ENCODE assay signal across 1 cellular context in genomic region chr4:17576932-17577659, GRCh38.
TF ChIP-seq lines count a peak whose summit lies in the region.

LAP3 (plus strand) TSS chr4:17577198; CDS start chr4:17577466, 268 bp downstream.

TF ChIP-seq in K562, 482 proteins besides CTCF, POLR2A, EP300 and RAD21 (continued from another document and continues in another):
- TF ChIP-seq ZBTB9 (CRISPR knock-in tag; IDR thresholded peaks at IDR 0.05) (no peak), SMARCC2 (IDR thresholded peaks at IDR 0.05; ENCODE audit: low read depth) (no peak), SAFB (IDR thresholded peaks at IDR 0.05; ENCODE audit: borderline replicate concordance, low read depth, low read length) (no peak), ZBTB34 (CRISPR knock-in tag; IDR thresholded peaks at IDR 0.05) (no peak), EWSR1 (IDR thresholded peaks at IDR 0.05; ENCODE audit: borderline replicate concordance, low read depth, partially characterized antibody) (no peak), ATF6 (CRISPR knock-in tag; IDR thresholded peaks at IDR 0.05) (peak; percentile 63; the same call in 1 of the 2 replicates), HNRNPL (IDR thresholded peaks at IDR 0.05; ENCODE audit: low read depth, low read length) (no peak), POLR2B (IDR thresholded peaks at IDR 0.05; ENCODE audit: low read depth, partially characterized antibody) (peak; percentile 55), PURB (CRISPR knock-in tag; IDR thresholded peaks at IDR 0.05; ENCODE audit: low read depth) (no peak), CEBPG (CRISPR knock-in tag; IDR thresholded peaks at IDR 0.05) (no peak), CEBPG (tag; conservative IDR thresholded peaks at IDR 0.05 in 1 of 2, IDR thresholded peaks at IDR 0.05 in 1 of 2) (no peak; a peak in 1 of 4 replicates), ARID4B (CRISPR knock-in tag; IDR thresholded peaks at IDR 0.05) (peak; percentile 80; the same call in 1 of the 2 replicates), ZKSCAN1 (IDR thresholded peaks at IDR 0.05; ENCODE audit: low read depth, low read length) (no peak), UBTF (IDR thresholded peaks at IDR 0.05; ENCODE audit: borderline replicate concordance in 1 of 2, low read depth in 2 of 2, low read length in 2 of 2) (peak; percentile 65 to 69; a peak in 2 of 4 replicates), NR1H2 (CRISPR knock-in tag; IDR thresholded peaks at IDR 0.05) (no peak), RAD51 (IDR thresholded peaks at IDR 0.05; ENCODE audit: borderline replicate concordance, low read depth) (peak; percentile 19; the same call in 1 of the 2 replicates), MAZ (CRISPR knock-in tag; conservative IDR thresholded peaks at IDR 0.05 in 1 of 2, IDR thresholded peaks at IDR 0.05 in 1 of 2) (peak; percentile 85 to 98), FOXK1 (CRISPR knock-in tag; IDR thresholded peaks at IDR 0.05; ENCODE audit: borderline replicate concordance) (0 out of 2 replicates have a peak, but pooled peaks have one; percentile 15), GTF2A2 (tag; IDR thresholded peaks at IDR 0.05) (no peak), ZNF184 (CRISPR knock-in tag; IDR thresholded peaks at IDR 0.05) (no peak), PHTF2 (CRISPR knock-in tag; IDR thresholded peaks at IDR 0.05) (no peak), ZNF12 (CRISPR knock-in tag; IDR thresholded peaks at IDR 0.05) (0 out of 2 replicates have a peak, but pooled peaks have one; percentile 20), NELFE (IDR thresholded peaks at IDR 0.05; ENCODE audit: insufficient read depth, insufficient read length) (no peak), ZNF143 (CRISPR knock-in tag; IDR thresholded peaks at IDR 0.05) (no peak), GTF2F1 (IDR thresholded peaks at IDR 0.05; ENCODE audit: low read depth, low read length) (no peak), RBM39 (optimal IDR thresholded peaks at IDR 0.05; ENCODE audit: low read depth, low read length) (no peak), JUND (IDR thresholded peaks at IDR 0.05; ENCODE audit: borderline replicate concordance, low read depth, low read length) (peak; percentile 84), JUND (tag; IDR thresholded peaks at IDR 0.05; ENCODE audit: borderline replicate concordance, low read depth, low read length) (peak; percentile 52; the same call in 1 of the 3 replicates), ZNF217 (CRISPR knock-in tag; IDR thresholded peaks at IDR 0.05) (no peak), NR2C2 (CRISPR knock-in tag; IDR thresholded peaks at IDR 0.05) (no peak; the same call in 1 of the 2 replicates), NR2C2 (tag; IDR thresholded peaks at IDR 0.05) (no peak), ELF1 (tag; IDR thresholded peaks at IDR 0.05) (peak; percentile 57), TSHZ1 (CRISPR knock-in tag; IDR thresholded peaks at IDR 0.05) (no peak), FOXJ3 (CRISPR knock-in tag; IDR thresholded peaks at IDR 0.05) (no peak), SIRT6 (IDR thresholded peaks at IDR 0.05; ENCODE audit: low read depth, low read length) (no peak), ZFP30 (CRISPR knock-in tag; IDR thresholded peaks at IDR 0.05; ENCODE audit: borderline replicate concordance) (no peak), ATF2 (CRISPR knock-in tag; IDR thresholded peaks at IDR 0.05) (peak; percentile 87), PTBP1 (IDR thresholded peaks at IDR 0.05; ENCODE audit: low read depth, low read length) (no peak), MTA1 (IDR thresholded peaks at IDR 0.05; ENCODE audit: borderline replicate concordance) (no peak), FOSL1 (tag; conservative IDR thresholded peaks at IDR 0.05) (no peak), MIER1 (IDR thresholded peaks at IDR 0.05; ENCODE audit: low read depth) (no peak), ZNF384 (IDR thresholded peaks at IDR 0.05; ENCODE audit: low read depth, low read length) (no peak), STAT6 (CRISPR knock-in tag; IDR thresholded peaks at IDR 0.05) (no peak), ZEB2 (IDR thresholded peaks at IDR 0.05) (no peak), ZNF584 (CRISPR knock-in tag; IDR thresholded peaks at IDR 0.05; ENCODE audit: low read depth) (no peak), JUNB (CRISPR knock-in tag; conservative IDR thresholded peaks at IDR 0.05) (peak; percentile 74)
